16 cellular contexts compared by ENCODE assay signal in the genomic region with DNA sequence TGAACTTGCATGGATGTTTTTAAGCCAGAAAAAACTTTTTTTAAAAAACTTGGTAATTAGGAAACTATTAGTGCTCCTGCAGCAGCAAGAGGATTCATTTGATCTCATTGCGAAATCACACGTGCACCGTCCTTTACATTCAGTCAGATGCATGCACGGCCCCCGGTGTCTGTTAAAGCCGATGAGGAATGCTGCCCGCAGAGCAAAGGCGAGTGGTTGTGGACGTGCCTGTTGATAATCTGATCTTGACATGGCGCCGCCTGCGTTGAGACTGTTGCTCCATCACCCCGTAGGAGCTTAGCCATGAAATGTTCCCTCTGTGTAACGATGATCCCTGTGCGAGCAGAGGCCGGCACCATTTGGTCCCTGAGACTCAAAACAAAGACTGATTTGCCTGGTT.
DNase-seq lines count a peak whose midpoint lies in the region; ATAC-seq and TF ChIP-seq lines count a peak whose summit lies in the region.
"Had no signal": no experiment of that assay in that cellular context is flagged by ENCODE, and none has a peak within 500 bp of the region (broad histone marks: within the 10 kb centered on the region; RNA-seq: fewer than 3 reads in every experiment).

No MANE protein-coding gene starts in this region.

- no peak overlapping the region for H3K27ac Mint-ChIP-seq in HFFc6

- no peak for TF ChIP-seq CTCF in fibroblast of mammary gland (conservative IDR thresholded peaks at IDR 0.05; ENCODE audit: control insufficient read depth, insufficient read depth, low read depth, low read length)
- TF ChIP-seq CTCF in retinal pigment epithelial cell (conservative IDR thresholded peaks at IDR 0.05; ENCODE audit: low read depth, low read length): no peak
- TF ChIP-seq CTCF in HFFc6 (IDR thresholded peaks at IDR 0.05): no peak

- intact Hi-C loops in left ventricle myocardium superior (cut with micrococcal nuclease): no loop called here

- peaks cover 37% of the 10 kb centered on the region for H3K36me3 Mint-ChIP-seq in HFFc6 (ENCODE audit: low read depth)

- H3K9me3 Mint-ChIP-seq in HFFc6: peaks cover 24% of the 10 kb centered on the region

- H3K4me3 Mint-ChIP-seq in HFFc6: no peak overlapping the region

- H3K4me1 Mint-ChIP-seq in HFFc6 (ENCODE audit: low read depth): peaks cover 6% of the 10 kb centered on the region

- peak; percentile 25 for DNase-seq in NCI-H82 (lab: John Stamatoyannopoulos, UW)
- DNase-seq in NCI-H82 treated with DMSO at 0.1 percent for 48 hours (lab: John Stamatoyannopoulos, UW; ENCODE audit: unreplicated experiment): no peak
- DNase-seq in fibroblast of mammary gland (ENCODE audit: low read depth): peak; percentile 22
- DNase-seq in left ventricle myocardium superior: peak; percentile 49
- DNase-seq in retinal pigment epithelial cell (ENCODE audit: low read depth): peak; percentile 61
- no peak for DNase-seq in HFFc6
- no peak for DNase-seq in activated T-cell treated with anti-CD3 and anti-CD28 coated beads for 4 hours
- DNase-seq in superior temporal gyrus (ENCODE audit: extremely low spot score): no peak
- DNase-seq: DMS153, NCI-H1436 treated with DMSO at 0.1 percent for 48 hours, NCI-H2081, NCI-H226, NCI-H69, PC-3 had no signal

- peak; percentile 67 for ATAC-seq in left ventricle myocardium superior
- ATAC-seq: HCT116, PC-3 had no signal

- H3K27me3 Mint-ChIP-seq in HFFc6 (ENCODE audit: insufficient read depth): peaks cover 2% of the 10 kb centered on the region; the same call in 1 of the 2 replicates

- no peak overlapping the region for H3K4me3 ChIP-seq in fibroblast of mammary gland (ENCODE audit: control insufficient read depth, low read depth, low read length)
- no peak overlapping the region for H3K4me3 ChIP-seq in retinal pigment epithelial cell (ENCODE audit: low read length)
- H3K4me3 ChIP-seq: BLaER1 treated with 17β-estradiol and CSF1 and Interleukin-3, amounts not matched to agents 10 nM and 100 nM had no signal

Comparison
In these comparisons a context has a peak if more than half of its experiments do, and no peak if none do; other contexts are left out.
1. DNase-seq: peak in NCI-H82 (single experiment), fibroblast of mammary gland (single experiment), left ventricle myocardium superior (single experiment) and retinal pigment epithelial cell (single experiment); none in NCI-H82 treated with DMSO at 0.1 percent for 48 hours (single experiment), HFFc6 (single experiment), activated T-cell treated with anti-CD3 and anti-CD28 coated beads for 4 hours (single experiment) and superior temporal gyrus (single experiment).